ENCODE assay signal across 8 cellular contexts in the genomic region with DNA sequence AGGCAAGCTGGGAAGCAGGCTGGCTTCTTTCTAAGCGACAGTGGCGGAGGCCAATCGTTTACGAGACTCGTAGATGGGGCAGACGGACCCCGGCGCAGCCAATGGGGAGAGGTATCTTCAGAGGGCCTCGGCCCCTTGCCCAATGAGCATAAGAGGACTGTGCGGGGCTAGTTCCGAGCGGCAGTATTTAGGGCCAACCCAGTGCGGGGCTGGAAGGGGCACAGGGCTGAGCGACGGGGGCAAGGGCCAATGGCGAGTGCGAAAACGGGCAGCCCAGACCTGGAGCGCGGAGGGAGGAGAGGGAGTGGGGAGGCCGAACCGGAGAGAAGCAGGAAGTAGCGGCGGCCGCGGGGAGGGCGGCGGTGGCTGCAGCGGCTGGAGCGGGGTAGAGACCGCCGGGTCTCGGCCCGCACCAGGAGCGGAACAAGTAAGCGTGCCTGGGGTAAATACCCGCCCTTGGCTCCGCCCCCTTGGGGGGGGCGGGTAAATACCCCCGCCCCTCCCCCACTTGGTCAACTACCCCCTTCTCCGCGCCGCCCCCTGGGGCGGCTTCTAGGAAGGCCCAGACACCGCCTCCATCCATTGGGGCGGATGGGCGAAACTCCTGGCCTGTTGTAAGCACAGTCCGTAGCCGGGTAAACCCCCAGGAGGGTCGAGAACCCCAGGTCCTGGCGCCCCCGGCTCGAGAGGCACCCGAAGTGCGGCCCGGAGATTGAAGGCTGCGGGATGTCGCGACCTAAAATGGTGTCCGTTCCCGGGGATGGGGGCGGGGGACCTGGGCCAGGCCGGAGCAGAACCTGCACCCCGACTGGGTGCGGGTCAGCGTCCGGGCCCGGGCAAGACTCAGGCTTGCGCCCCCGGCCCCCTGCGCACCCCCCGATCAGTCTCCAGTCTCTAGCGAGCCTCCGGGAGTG. TPM values are rescaled to one million over a fixed set of nuclear protein-coding genes. Genes with fewer than 3 reads are reported as not detected.
DNase-seq lines count a peak whose midpoint lies in the region; ATAC-seq and TF ChIP-seq lines count a peak whose summit lies in the region.

A gene with protein sequence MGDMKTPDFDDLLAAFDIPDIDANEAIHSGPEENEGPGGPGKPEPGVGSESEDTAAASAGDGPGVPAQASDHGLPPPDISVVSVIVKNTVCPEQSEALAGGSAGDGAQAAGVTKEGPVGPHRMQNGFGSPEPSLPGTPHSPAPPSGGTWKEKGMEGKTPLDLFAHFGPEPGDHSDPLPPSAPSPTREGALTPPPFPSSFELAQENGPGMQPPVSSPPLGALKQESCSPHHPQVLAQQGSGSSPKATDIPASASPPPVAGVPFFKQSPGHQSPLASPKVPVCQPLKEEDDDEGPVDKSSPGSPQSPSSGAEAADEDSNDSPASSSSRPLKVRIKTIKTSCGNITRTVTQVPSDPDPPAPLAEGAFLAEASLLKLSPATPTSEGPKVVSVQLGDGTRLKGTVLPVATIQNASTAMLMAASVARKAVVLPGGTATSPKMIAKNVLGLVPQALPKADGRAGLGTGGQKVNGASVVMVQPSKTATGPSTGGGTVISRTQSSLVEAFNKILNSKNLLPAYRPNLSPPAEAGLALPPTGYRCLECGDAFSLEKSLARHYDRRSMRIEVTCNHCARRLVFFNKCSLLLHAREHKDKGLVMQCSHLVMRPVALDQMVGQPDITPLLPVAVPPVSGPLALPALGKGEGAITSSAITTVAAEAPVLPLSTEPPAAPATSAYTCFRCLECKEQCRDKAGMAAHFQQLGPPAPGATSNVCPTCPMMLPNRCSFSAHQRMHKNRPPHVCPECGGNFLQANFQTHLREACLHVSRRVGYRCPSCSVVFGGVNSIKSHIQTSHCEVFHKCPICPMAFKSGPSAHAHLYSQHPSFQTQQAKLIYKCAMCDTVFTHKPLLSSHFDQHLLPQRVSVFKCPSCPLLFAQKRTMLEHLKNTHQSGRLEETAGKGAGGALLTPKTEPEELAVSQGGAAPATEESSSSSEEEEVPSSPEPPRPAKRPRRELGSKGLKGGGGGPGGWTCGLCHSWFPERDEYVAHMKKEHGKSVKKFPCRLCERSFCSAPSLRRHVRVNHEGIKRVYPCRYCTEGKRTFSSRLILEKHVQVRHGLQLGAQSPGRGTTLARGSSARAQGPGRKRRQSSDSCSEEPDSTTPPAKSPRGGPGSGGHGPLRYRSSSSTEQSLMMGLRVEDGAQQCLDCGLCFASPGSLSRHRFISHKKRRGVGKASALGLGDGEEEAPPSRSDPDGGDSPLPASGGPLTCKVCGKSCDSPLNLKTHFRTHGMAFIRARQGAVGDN (plus strand): TSS at position 331 of the 914 bp plus-strand sequence. CDS start 3,993 bp downstream, outside the sequence.

- H3K27me3 ChIP-seq in BLaER1 (no peaks in the 10 kb centered on the region), colonic mucosa (no peaks in the 10 kb centered on the region)

- intact Hi-C loops in activated CD4-positive, alpha-beta T cell treated with anti-CD3 and anti-CD28 coated beads, Interleukin-2, amount 10 ng/mL, durations not matched to agents 24 days and 14 days (cut with micrococcal nuclease), result loop anchor here (1.0 to 5.0 kb wide), 7 partner anchors 28 to 655 kb away; a partner anchor contains a TSS
- intact Hi-C loops in colonic mucosa (cut with DNase I), result no loop called here

- H3K4me1 ChIP-seq in BLaER1, result peaks cover 30% of the 10 kb centered on the region
- H3K4me1 ChIP-seq in colonic mucosa, result peaks cover 4% of the 10 kb centered on the region

- H3K4me3 ChIP-seq in BLaER1 (peak within 1 kb of the TSS; percentile 98), colonic mucosa (peak within 1 kb of the TSS; percentile 92)

- peaks cover 49% of the 10 kb centered on the region for H4K20me1 ChIP-seq in BLaER1

- H3K27ac Mint-ChIP-seq in activated CD4-positive, alpha-beta T cell treated with anti-CD3 and anti-CD28 coated beads, Interleukin-2, amount 10 ng/mL, durations not matched to agents 24 days and 14 days, result peak within 1 kb of the TSS; percentile 100

- no peaks in the 10 kb centered on the region for H3K9me3 Mint-ChIP-seq in activated CD4-positive, alpha-beta T cell treated with anti-CD3 and anti-CD28 coated beads, Interleukin-2, amount 10 ng/mL, durations not matched to agents 24 days and 14 days

- peaks cover 26% of the 10 kb centered on the region for H3K4me1 Mint-ChIP-seq in activated CD4-positive, alpha-beta T cell treated with anti-CD3 and anti-CD28 coated beads, Interleukin-2, amount 10 ng/mL, durations not matched to agents 24 days and 14 days

- H3K36me3 Mint-ChIP-seq in activated CD4-positive, alpha-beta T cell treated with anti-CD3 and anti-CD28 coated beads, Interleukin-2, amount 10 ng/mL, durations not matched to agents 24 days and 14 days (ENCODE audit: low read depth), result peaks cover 9% of the 10 kb centered on the region

- no peaks in the 10 kb centered on the region for H3K9me3 ChIP-seq in BLaER1
- no peaks in the 10 kb centered on the region for H3K9me3 ChIP-seq in colonic mucosa

- DNase-seq in NCI-H526 treated with DMSO at 0.1 percent for 48 hours (lab: John Stamatoyannopoulos, UW), result peak; percentile 100
- peak; percentile 99 for DNase-seq in activated CD4-positive, alpha-beta T cell treated with anti-CD3 and anti-CD28 coated beads, Interleukin-2, amount 10 ng/mL, durations not matched to agents 24 days and 14 days
- peak; percentile 100 for DNase-seq in colonic mucosa
- DNase-seq in kidney tubule cell (ENCODE audit: low spot score), result peak; percentile 100
- DNase-seq in stimulated activated CD4-positive, alpha-beta T cell treated with anti-CD3 and anti-CD28 coated beads, Interleukin-1b, Interleukin-23, amount 100 ng/mL, for 24 hours (ENCODE audit: low read depth in 4 of 4, low spot score in 1 of 4), result peak; percentile 94 to 99 (median 96)

- H3K27me3 Mint-ChIP-seq in activated CD4-positive, alpha-beta T cell treated with anti-CD3 and anti-CD28 coated beads, Interleukin-2, amount 10 ng/mL, durations not matched to agents 24 days and 14 days, result no peaks in the 10 kb centered on the region

- peak within 1 kb of the TSS; percentile 88 for H3K4me2 ChIP-seq in BLaER1

- ATAC-seq in GM19324 (IDR thresholded peaks at IDR 0.05; ENCODE audit: low FRiP score, unreplicated experiment) (peak; percentile 88), HG03469 (IDR thresholded peaks at IDR 0.05; ENCODE audit: unreplicated experiment) (peak; percentile 70)

- H3K36me3 ChIP-seq in BLaER1 (peaks cover 28% of the 10 kb centered on the region), colonic mucosa (peaks cover 9% of the 10 kb centered on the region)

- peak within 1 kb of the TSS; percentile 94 for H3K27ac ChIP-seq in BLaER1
- peak within 1 kb of the TSS; percentile 91 for H3K27ac ChIP-seq in colonic mucosa

- H3K4me3 Mint-ChIP-seq in activated CD4-positive, alpha-beta T cell treated with anti-CD3 and anti-CD28 coated beads, Interleukin-2, amount 10 ng/mL, durations not matched to agents 24 days and 14 days, result peak within 1 kb of the TSS; percentile 99

- H3K9ac ChIP-seq in BLaER1 (peak within 1 kb of the TSS; percentile 94), colonic mucosa (ENCODE audit: low read depth in 2 of 2, low read length in 2 of 2) (peak within 1 kb of the TSS; percentile 95 to 96)

- TF ChIP-seq CTCF in colonic mucosa (IDR thresholded peaks at IDR 0.05), result no peak

RNA-seq across cellular contexts. Expression of the gene that starts here (rescaled TPM):
- 25.4 and 26.8 TPM in 2 replicates for total RNA-seq in activated CD4-positive, alpha-beta T cell treated with anti-CD3 and anti-CD28 coated beads, Interleukin-2, amount 10 ng/mL, durations not matched to agents 24 days and 14 days
- total RNA-seq in colonic mucosa, result 10 to 100 TPM; 27.5 to 28.4 TPM

Comparison
In these comparisons a context has a peak if more than half of its experiments do, and no peak if none do; other contexts are left out.
1. Peak in every context shown above with its lines: DNase-seq, ATAC-seq, H3K4me3 ChIP-seq and H3K27ac ChIP-seq.